1 cellular context compared by ENCODE assay signal in genomic region chr19:1846517-1847205, GRCh38.
TF ChIP-seq lines count a peak whose summit lies in the region.

No MANE protein-coding gene starts in this region.

TF ChIP-seq in GM23338, 12 proteins besides CTCF, POLR2A, EP300 and RAD21 (continued from another document):
- no peak for TF ChIP-seq ZNF462 (CRISPR knock-in tag; IDR thresholded peaks at IDR 0.05)
- no peak for TF ChIP-seq EZH2phosphoT487 (IDR thresholded peaks at IDR 0.05; ENCODE audit: unreplicated experiment)
- TF ChIP-seq ZNF331 (CRISPR knock-in tag; IDR thresholded peaks at IDR 0.05; ENCODE audit: low read depth), result no peak
